Comparison of ENCODE assay signal across 23 cellular contexts in genomic region chr20:49727894-49728885, GRCh38. TPM values are rescaled to one million over a fixed set of nuclear protein-coding genes. Genes with fewer than 3 reads are reported as not detected.
DNase-seq lines count a peak whose midpoint lies in the region; ATAC-seq, FAIRE-seq and TF ChIP-seq lines count a peak whose summit lies in the region.
"Had no signal": no experiment of that assay in that cellular context is flagged by ENCODE, and none has a peak within 500 bp of the region (broad histone marks: within the 10 kb centered on the region; RNA-seq: fewer than 3 reads in every experiment).

No MANE protein-coding gene starts in this region.

- FAIRE-seq in GM12878 (lab: Jason Lieb, UNC), result no peak
- FAIRE-seq: A204.1, H54 had no signal

- no peak overlapping the region for H3K4me2 ChIP-seq in GM12878 (ENCODE audit: control insufficient read depth, insufficient read depth)

- H3K27me3 ChIP-seq in GM12878 (replicated peaks in 1 of 2; ENCODE audit: control insufficient read depth in 2 of 2, insufficient read depth in 2 of 2, low read length in 1 of 2) (no peaks in the 10 kb centered on the region), spleen (replicated peaks in 1 of 7) (no peaks in the 10 kb centered on the region)

- POLR2A ChIA-PET in GM12878 (lab: Charles Lee), result no interaction called here

- TF ChIP-seq RAD21 in GM12878 (IDR thresholded peaks at IDR 0.05; ENCODE audit: insufficient read depth, low read depth, low read length), result no peak

- H3K36me3 Mint-ChIP-seq in CD14-positive monocyte, result no peaks in the 10 kb centered on the region
- H3K36me3 Mint-ChIP-seq: CD4-positive, CD25-positive, alpha-beta regulatory T cell; IgD-negative memory B cell had no signal

- H3K79me2 ChIP-seq in GM12878 (ENCODE audit: control insufficient read depth, insufficient read depth, low read length), result no peaks in the 10 kb centered on the region

- no peaks in the 10 kb centered on the region for H3K9me3 ChIP-seq in GM12878 (replicated peaks; ENCODE audit: control insufficient read depth, insufficient read depth, low read length)
- H3K9me3 ChIP-seq in spleen, result no peaks in the 10 kb centered on the region

- DNase-seq in CD14-positive monocyte (ENCODE audit: low spot score) (no peak), NCI-H2029 (lab: John Stamatoyannopoulos, UW) (peak; percentile 27), GM12878 (ENCODE audit: low read depth, low spot score) (no peak), spleen (no peak), NCI-H524 (lab: John Stamatoyannopoulos, UW) (no peak), germinal center (ENCODE audit: low spot score) (no peak), RKO (ENCODE audit: low spot score) (no peak)
- DNase-seq: CD4-positive, CD25-positive, alpha-beta regulatory T cell; DMS79; HFFc6; Karpas-422; NCI-H1048; NCI-H1417 treated with DMSO at 0.1 percent for 48 hours; NCI-H187; NCI-H2171; NCI-H345; NCI-H524 treated with DMSO at 0.1 percent for 48 hours; Right ventricle myocardium superior had no signal

- no peak for ATAC-seq in GM12878

- CTCF ChIA-PET in GM12878 (lab: Yijun Ruan, JAX), result no interaction called here

- H4K20me1 ChIP-seq in GM12878 (ENCODE audit: control insufficient read depth, insufficient read depth), result no peaks in the 10 kb centered on the region

- H3K4me3 ChIP-seq in GM12878 (no peak overlapping the region), spleen (no peak overlapping the region)

- H3K4me1 ChIP-seq in GM12878 (ENCODE audit: control insufficient read depth, insufficient read depth, low read length), result no peaks in the 10 kb centered on the region; the same call in 1 of the 2 replicates
- H3K4me1 ChIP-seq in spleen, result peaks cover 0 to 45% (median 32%) of the 10 kb centered on the region in 6 donors

- peak overlapping the region; percentile 31 to 93 (median 81) for H3K27ac Mint-ChIP-seq in CD14-positive monocyte
- H3K27ac Mint-ChIP-seq: B cell; CD4-positive, CD25-positive, alpha-beta regulatory T cell; HFFc6; IgD-negative memory B cell; T-helper 1 cell treated with Interleukin-12 subunit alpha and Interleukin-12 subunit beta and Interleukin-4 antibody, amounts not matched to agents 30 μg/mL and 1 μg/mL, for 36 hours had no signal

- SMC1A ChIA-PET in GM12878 (lab: Charles Lee; ENCODE audit: uncharacterized antibody, unreplicated experiment), result interaction anchor here (0.9 to 1.4 kb wide), 3 partner anchors 14 to 121 kb away, joined by 3 read pairs; no protein-coding TSS in a partner anchor

- no TSS peak for BruUV-seq in GM12878 (replicated peaks; lab: Mats Ljungman, UMichigan)

- no peak overlapping the region for H3K9ac ChIP-seq in GM12878 (ENCODE audit: control insufficient read depth, insufficient read depth, low read length)

- TF ChIP-seq CTCF in CD14-positive monocyte (IDR thresholded peaks at IDR 0.05), result no peak
- no peak for TF ChIP-seq CTCF in GM12878 (IDR thresholded peaks at IDR 0.05 in 2 of 3, conservative IDR thresholded peaks at IDR 0.05 in 1 of 3; ENCODE audit: control insufficient read depth in 2 of 3, extremely low read depth in 1 of 3, insufficient read depth in 1 of 3, low read depth in 3 of 3, low read length in 3 of 3)
- TF ChIP-seq CTCF in spleen (IDR thresholded peaks at IDR 0.05 in 8 of 11, conservative IDR thresholded peaks at IDR 0.05 in 3 of 11), result no peak

- peaks cover 43% of the 10 kb centered on the region for H3K4me1 Mint-ChIP-seq in CD14-positive monocyte

- peaks cover 0 to 4% (median 0%) of the 10 kb centered on the region in 3 donors for H3K27me3 Mint-ChIP-seq in CD14-positive monocyte (ENCODE audit: low read depth in 3 of 3)
- H3K27me3 Mint-ChIP-seq: B cell had no signal

- RAD21 ChIA-PET in GM12878 (lab: Charles Lee; ENCODE audit: unreplicated experiment), result no interaction called here

- H3K27ac ChIP-seq in GM12878 (ENCODE audit: control insufficient read depth, insufficient read depth) (no peak overlapping the region), spleen (peak overlapping the region in 7 of 8 donors; percentile 11 to 85 (median 71))

- no peak overlapping the region for H3K4me3 Mint-ChIP-seq in CD14-positive monocyte
- H3K4me3 Mint-ChIP-seq: B cell; CD4-positive, CD25-positive, alpha-beta regulatory T cell; HFFc6; IgD-negative memory B cell; T-helper 1 cell treated with Interleukin-12 subunit alpha and Interleukin-12 subunit beta and Interleukin-4 antibody, amounts not matched to agents 30 μg/mL and 1 μg/mL, for 36 hours had no signal

- peaks cover 0 to 3% (median 0%) of the 10 kb centered on the region in 7 donors for H3K9me3 Mint-ChIP-seq in CD14-positive monocyte
- H3K9me3 Mint-ChIP-seq: CD4-positive, CD25-positive, alpha-beta regulatory T cell; HFFc6; IgD-negative memory B cell; T-helper 1 cell treated with Interleukin-12 subunit alpha and Interleukin-12 subunit beta and Interleukin-4 antibody, amounts not matched to agents 30 μg/mL and 1 μg/mL, for 36 hours had no signal

- no peak overlapping the region for H2AFZ ChIP-seq in GM12878 (ENCODE audit: control insufficient read depth, low read depth, low read length)

- no peak for TF ChIP-seq POLR2A in GM12878 (IDR thresholded peaks at IDR 0.05; ENCODE audit: low read depth, low read length)
- TF ChIP-seq POLR2A in spleen (IDR thresholded peaks at IDR 0.05), result no peak

- intact Hi-C loops in CD14-positive monocyte (cut with micrococcal nuclease), result loop anchor here in 1 of 2 donors (5.0 kb wide), 1 partner anchor 49 kb away; no protein-coding TSS in a partner anchor
- intact Hi-C loops in GM12878 (cut with micrococcal nuclease; ENCODE audit: unreplicated experiment), result no loop called here
- intact Hi-C loops in spleen (cut with DNase I; ENCODE audit: low total_unique reads), result no loop called here

- in situ Hi-C loops in GM12878 (cut with MboI), result no loop called here

- H3K36me3 ChIP-seq in GM12878 (ENCODE audit: control insufficient read depth in 2 of 2, insufficient read depth in 2 of 2, low read length in 1 of 2) (no peaks in the 10 kb centered on the region), spleen (no peaks in the 10 kb centered on the region)

- TF ChIP-seq EP300 in GM12878 (IDR thresholded peaks at IDR 0.05; ENCODE audit: borderline replicate concordance in 1 of 2, control insufficient read depth in 1 of 2, low read depth in 2 of 2, low read length in 2 of 2), result no peak

- 86% methylated on average over 3 of the region's 3 CpGs for WGBS in GM12878 (ENCODE audit: insufficient coverage, insufficient replicate concordance, low lambda C conversion rate, missing lambda C conversion rate)
- WGBS in spleen, 5 donors, result 91 to 98% (median 96%) methylated on average over 3 of the region's 3 CpGs

TF ChIP-seq in GM12878, 131 proteins besides CTCF, POLR2A, EP300 and RAD21:
- TF ChIP-seq HDAC6 (IDR thresholded peaks at IDR 0.05; ENCODE audit: unreplicated experiment) (no peak), ZBTB40 (IDR thresholded peaks at IDR 0.05; ENCODE audit: borderline replicate concordance) (peak; percentile 82), KDM1A (IDR thresholded peaks at IDR 0.05; ENCODE audit: borderline replicate concordance) (no peak)

RNA-seq across cellular contexts. Expression of gene B4GALT5, which starts 14.5 kb away (rescaled TPM):
- polyA plus RNA-seq in CD14-positive monocyte, result 1 to 10 TPM; 2.4 to 2.7 TPM
- 50.1 and 53.1 TPM in 2 replicates for total RNA-seq in GM12878 (2013; cell fraction: nucleolus; rRNA removed)
- total RNA-seq in GM12878 (2014; rRNA removed), result 11.6 and 12.7 TPM in 2 replicates
- total RNA-seq in GM12878 (2014; rRNA removed; fragmentation: Illumina TruSeq; extraction: Trizol), result 25.2 and 25.4 TPM in 2 replicates
- total RNA-seq in GM12878 (2021), result 28.3 and 28.7 TPM in 2 replicates
- 8.9 TPM for polyA plus RNA-seq in GM12878 (2011; ENCODE audit: low read depth)
- 55.5 and 58.7 TPM in 2 replicates for polyA plus RNA-seq in GM12878 (2011; rRNA removed)
- 42.2 and 48.9 TPM in 2 replicates for polyA plus RNA-seq in GM12878 (2011; cell fraction: cytosol; rRNA removed)
- 21.1 and 21.3 TPM in 2 replicates for polyA plus RNA-seq in GM12878 (2011; cell fraction: nucleus; rRNA removed)
- 11.5 and 15.5 TPM in 2 replicates for polyA plus RNA-seq in GM12878 (2012)
- polyA plus RNA-seq in GM12878 (2014; fragmentation: Illumina TruSeq; extraction: Trizol), result 34.9 and 37.4 TPM in 2 replicates
- 10 to 100 TPM; 10.0 to 15.3 TPM for polyA plus RNA-seq in GM12878 (2014; fragmentation: Nextera tagmentation; extraction: Ambion mirVana)
- 24.6 and 25.5 TPM in 2 replicates for polyA plus RNA-seq in GM12878 (2014; rRNA removed)
- polyA plus RNA-seq in GM12878 (2016; fragmentation: Nextera tagmentation; extraction: Ambion mirVana), result 1 to 10 TPM; 2.0 to 2.8 TPM
- polyA minus RNA-seq in GM12878 (2011; rRNA and poly(A)+ RNA removed), result 54.9 and 59.8 TPM in 2 replicates
- 21.9 and 23.4 TPM in 2 replicates for polyA minus RNA-seq in GM12878 (2011; cell fraction: cytosol; rRNA and poly(A)+ RNA removed)
- polyA minus RNA-seq in GM12878 (2011; cell fraction: nucleus; rRNA and poly(A)+ RNA removed), result 6.4 and 9.8 TPM in 2 replicates
- total RNA-seq in spleen, result 10 to 100 TPM; 41.1 to 79.0 (median 63.4) TPM
- polyA plus RNA-seq in spleen, result 10 to 100 TPM in 1 of 3 donors, 1 to 10 TPM in 2; 3.9 to 15.7 (median 4.3) TPM
